In genomic region chr11:45723421-45723820, GRCh38 we compare ENCODE assay signal across 1 cellular context.
TF ChIP-seq lines count a peak whose summit lies in the region.

No MANE protein-coding gene starts in this region.

TF ChIP-seq in WTC11, 78 proteins besides CTCF, POLR2A, EP300 and RAD21 (continued from another document):
- TF ChIP-seq, protein P1, sequence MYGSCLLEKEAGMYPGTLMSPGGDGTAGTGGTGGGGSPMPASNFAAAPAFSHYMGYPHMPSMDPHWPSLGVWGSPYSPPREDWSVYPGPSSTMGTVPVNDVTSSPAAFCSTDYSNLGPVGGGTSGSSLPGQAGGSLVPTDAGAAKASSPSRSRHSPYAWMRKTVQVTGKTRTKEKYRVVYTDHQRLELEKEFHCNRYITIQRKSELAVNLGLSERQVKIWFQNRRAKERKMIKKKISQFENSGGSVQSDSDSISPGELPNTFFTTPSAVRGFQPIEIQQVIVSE (CRISPR knock-in tag; IDR thresholded peaks at IDR 0.05; ENCODE audit: borderline replicate concordance), result no peak
- TF ChIP-seq, protein P2, sequence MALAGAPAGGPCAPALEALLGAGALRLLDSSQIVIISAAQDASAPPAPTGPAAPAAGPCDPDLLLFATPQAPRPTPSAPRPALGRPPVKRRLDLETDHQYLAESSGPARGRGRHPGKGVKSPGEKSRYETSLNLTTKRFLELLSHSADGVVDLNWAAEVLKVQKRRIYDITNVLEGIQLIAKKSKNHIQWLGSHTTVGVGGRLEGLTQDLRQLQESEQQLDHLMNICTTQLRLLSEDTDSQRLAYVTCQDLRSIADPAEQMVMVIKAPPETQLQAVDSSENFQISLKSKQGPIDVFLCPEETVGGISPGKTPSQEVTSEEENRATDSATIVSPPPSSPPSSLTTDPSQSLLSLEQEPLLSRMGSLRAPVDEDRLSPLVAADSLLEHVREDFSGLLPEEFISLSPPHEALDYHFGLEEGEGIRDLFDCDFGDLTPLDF (CRISPR knock-in tag; IDR thresholded peaks at IDR 0.05), result no peak
- TF ChIP-seq NR1H2 (CRISPR knock-in tag; IDR thresholded peaks at IDR 0.05) (no peak), GRHL2 (CRISPR knock-in tag; IDR thresholded peaks at IDR 0.05; ENCODE audit: insufficient replicate concordance, severe bottlenecking) (no peak), ZMAT4 (CRISPR knock-in tag; IDR thresholded peaks at IDR 0.05) (no peak), AFF4 (CRISPR knock-in tag; IDR thresholded peaks at IDR 0.05; ENCODE audit: borderline replicate concordance) (no peak), ZNF219 (CRISPR knock-in tag; IDR thresholded peaks at IDR 0.05; ENCODE audit: borderline replicate concordance) (no peak)
